ENCODE assay signal across 22 cellular contexts in the genomic region with DNA sequence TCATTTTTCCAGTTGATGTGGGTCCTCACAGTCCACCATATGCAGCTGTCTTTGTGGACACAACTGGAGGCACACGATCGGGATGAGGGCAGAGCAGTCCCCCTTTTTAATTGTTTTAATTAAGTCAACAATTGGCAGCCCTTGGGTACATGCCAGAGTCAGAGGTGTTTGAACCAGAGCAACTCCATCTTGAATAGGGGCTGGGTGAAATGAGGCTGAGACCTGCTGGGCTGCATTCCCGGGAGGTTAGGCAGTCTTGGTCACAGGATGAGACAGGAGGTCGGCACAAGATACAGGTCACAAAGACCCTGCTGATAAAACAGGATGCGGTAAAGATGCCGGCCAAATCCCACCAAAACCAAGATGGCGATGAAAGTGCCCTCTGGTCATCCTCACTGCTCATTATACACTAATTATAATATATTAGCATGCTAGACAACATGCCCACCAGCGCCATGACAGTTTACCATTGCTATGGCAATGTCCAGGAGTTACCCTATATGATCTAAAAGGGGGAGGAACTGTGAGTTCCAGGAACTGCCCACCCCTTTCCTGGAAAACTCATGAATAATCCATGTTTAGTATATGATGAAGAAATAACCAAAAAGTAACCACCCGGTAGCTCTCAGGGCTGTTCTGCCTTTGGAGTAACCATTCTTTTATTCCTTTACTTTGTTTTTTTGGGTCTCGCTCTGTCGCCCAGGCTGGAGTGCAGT. TPM values are rescaled to one million over a fixed set of nuclear protein-coding genes. Genes with fewer than 3 reads are reported as not detected.
DNase-seq lines count a peak whose midpoint lies in the region; ATAC-seq and TF ChIP-seq lines count a peak whose summit lies in the region.
"Had no signal": no experiment of that assay in that cellular context is flagged by ENCODE, and none has a peak within 500 bp of the region (broad histone marks: within the 10 kb centered on the region; RNA-seq: fewer than 3 reads in every experiment).

No MANE protein-coding gene starts in this region.

- no peak overlapping the region for H3K4me3 Mint-ChIP-seq in natural killer cell treated with Interleukin-12 subunit alpha and Interleukin-12 subunit beta and Interleukin-15 and Interleukin-18, amount 100 ng/mL, for 72 hours
- H3K4me3 Mint-ChIP-seq in natural killer cell: no peak overlapping the region
- H3K4me3 Mint-ChIP-seq in stimulated activated effector memory CD8-positive, alpha-beta T cell treated with anti-CD3 and anti-CD28 coated beads, Interleukin-12 subunit alpha, Interleukin-12 subunit beta, amount 100 ng/mL, for 72 hours: no peak overlapping the region
- no peak overlapping the region for H3K4me3 Mint-ChIP-seq in activated naive CD4-positive, alpha-beta T cell treated with anti-CD3 and anti-CD28 coated beads for 36 hours
- H3K4me3 Mint-ChIP-seq: B cell; CD4-positive, CD25-positive, alpha-beta regulatory T cell had no signal

- no peak for TF ChIP-seq POLR2A in erythroblast (IDR thresholded peaks at IDR 0.05; ENCODE audit: low read length)

- DNase-seq in natural killer cell treated with Interleukin-12 subunit alpha and Interleukin-12 subunit beta and Interleukin-15 and Interleukin-18, amount 100 ng/mL, for 72 hours (ENCODE audit: low spot score): peak; percentile 16
- DNase-seq in natural killer cell (no peak), NCI-H69 (lab: John Stamatoyannopoulos, UW) (peak; percentile 55), erythroblast (lab: John Stamatoyannopoulos, UW) (peak; percentile 32 to 45), NCI-H82 treated with DMSO at 0.1 percent for 48 hours (lab: John Stamatoyannopoulos, UW; ENCODE audit: unreplicated experiment) (no peak)
- DNase-seq in stimulated activated effector memory CD8-positive, alpha-beta T cell treated with anti-CD3 and anti-CD28 coated beads, Interleukin-12 subunit alpha, Interleukin-12 subunit beta, amount 100 ng/mL, for 72 hours (ENCODE audit: low spot score in 2 of 2): no peak
- no peak for DNase-seq in activated naive CD4-positive, alpha-beta T cell treated with anti-CD3 and anti-CD28 coated beads for 36 hours
- DNase-seq: CD4-positive, CD25-positive, alpha-beta regulatory T cell; DMS153; MM.1S; NCI-H1048; NCI-H1417; NCI-H187; NCI-H2081 treated with DMSO at 0.1 percent for 48 hours; NCI-H2171; NCI-H226; NCI-H510A; NK-92 treated with Interleukin-12 subunit alpha and Interleukin-12 subunit beta, amount 100 ng/mL, for 24 hours; SHP77 treated with DMSO at 0.1 percent for 48 hours had no signal

- ATAC-seq in natural killer cell treated with Interleukin-12 subunit alpha and Interleukin-12 subunit beta and Interleukin-15 and Interleukin-18, amount 100 ng/mL, for 72 hours: no peak
- ATAC-seq in natural killer cell (no peak), HG02763 (IDR thresholded peaks at IDR 0.05; ENCODE audit: unreplicated experiment) (no peak)
- ATAC-seq in stimulated activated effector memory CD8-positive, alpha-beta T cell treated with anti-CD3 and anti-CD28 coated beads, Interleukin-12 subunit alpha, Interleukin-12 subunit beta, amount 100 ng/mL, for 72 hours: no peak

- peaks cover 21 to 26% of the 10 kb centered on the region in 2 donors for H3K27me3 Mint-ChIP-seq in natural killer cell treated with Interleukin-12 subunit alpha and Interleukin-12 subunit beta and Interleukin-15 and Interleukin-18, amount 100 ng/mL, for 72 hours
- peaks cover 13 to 16% of the 10 kb centered on the region in 2 donors for H3K27me3 Mint-ChIP-seq in natural killer cell (ENCODE audit: low read depth in 2 of 2)
- H3K27me3 Mint-ChIP-seq in activated naive CD4-positive, alpha-beta T cell treated with anti-CD3 and anti-CD28 coated beads for 36 hours (ENCODE audit: low read depth): peaks cover 14% of the 10 kb centered on the region

- no peak overlapping the region for H3K27ac Mint-ChIP-seq in natural killer cell treated with Interleukin-12 subunit alpha and Interleukin-12 subunit beta and Interleukin-15 and Interleukin-18, amount 100 ng/mL, for 72 hours
- H3K27ac Mint-ChIP-seq in natural killer cell: no peak overlapping the region
- peak overlapping the region; percentile 50 for H3K27ac Mint-ChIP-seq in stimulated activated effector memory CD8-positive, alpha-beta T cell treated with anti-CD3 and anti-CD28 coated beads, Interleukin-12 subunit alpha, Interleukin-12 subunit beta, amount 100 ng/mL, for 72 hours
- no peak overlapping the region for H3K27ac Mint-ChIP-seq in activated naive CD4-positive, alpha-beta T cell treated with anti-CD3 and anti-CD28 coated beads for 36 hours
- H3K27ac Mint-ChIP-seq: B cell; CD4-positive, CD25-positive, alpha-beta regulatory T cell had no signal

- no peaks in the 10 kb centered on the region for H3K4me1 Mint-ChIP-seq in natural killer cell treated with Interleukin-12 subunit alpha and Interleukin-12 subunit beta and Interleukin-15 and Interleukin-18, amount 100 ng/mL, for 72 hours (ENCODE audit: low read depth in 2 of 2)
- no peaks in the 10 kb centered on the region for H3K4me1 Mint-ChIP-seq in natural killer cell
- no peaks in the 10 kb centered on the region for H3K4me1 Mint-ChIP-seq in stimulated activated effector memory CD8-positive, alpha-beta T cell treated with anti-CD3 and anti-CD28 coated beads, Interleukin-12 subunit alpha, Interleukin-12 subunit beta, amount 100 ng/mL, for 72 hours
- H3K4me1 Mint-ChIP-seq in activated naive CD4-positive, alpha-beta T cell treated with anti-CD3 and anti-CD28 coated beads for 36 hours (ENCODE audit: low read depth): no peaks in the 10 kb centered on the region
- H3K4me1 Mint-ChIP-seq: B cell had no signal

- CTCF ChIA-PET in activated naive CD4-positive, alpha-beta T cell treated with anti-CD3 and anti-CD28 coated beads for 36 hours (lab: Charles Lee): interaction anchor here (0.6 kb wide), 1 partner anchor 662 kb away, joined by 3 read pairs; no protein-coding TSS in a partner anchor

- intact Hi-C loops in natural killer cell (cut with micrococcal nuclease): no loop called here
- intact Hi-C loops in activated naive CD4-positive, alpha-beta T cell treated with anti-CD3 and anti-CD28 coated beads for 36 hours (cut with micrococcal nuclease): loop anchor here (5.0 kb wide), 2 partner anchors 608 to 663 kb away; a partner anchor contains a TSS

- TF ChIP-seq CTCF in natural killer cell (IDR thresholded peaks at IDR 0.05): no peak

- H3K9me3 Mint-ChIP-seq in natural killer cell treated with Interleukin-12 subunit alpha and Interleukin-12 subunit beta and Interleukin-15 and Interleukin-18, amount 100 ng/mL, for 72 hours: no peaks in the 10 kb centered on the region
- no peaks in the 10 kb centered on the region for H3K9me3 Mint-ChIP-seq in natural killer cell
- no peaks in the 10 kb centered on the region for H3K9me3 Mint-ChIP-seq in stimulated activated effector memory CD8-positive, alpha-beta T cell treated with anti-CD3 and anti-CD28 coated beads, Interleukin-12 subunit alpha, Interleukin-12 subunit beta, amount 100 ng/mL, for 72 hours
- no peaks in the 10 kb centered on the region for H3K9me3 Mint-ChIP-seq in activated naive CD4-positive, alpha-beta T cell treated with anti-CD3 and anti-CD28 coated beads for 36 hours

- H3K36me3 Mint-ChIP-seq in natural killer cell treated with Interleukin-12 subunit alpha and Interleukin-12 subunit beta and Interleukin-15 and Interleukin-18, amount 100 ng/mL, for 72 hours: no peaks in the 10 kb centered on the region
- H3K36me3 Mint-ChIP-seq in natural killer cell: no peaks in the 10 kb centered on the region
- H3K36me3 Mint-ChIP-seq in stimulated activated effector memory CD8-positive, alpha-beta T cell treated with anti-CD3 and anti-CD28 coated beads, Interleukin-12 subunit alpha, Interleukin-12 subunit beta, amount 100 ng/mL, for 72 hours: no peaks in the 10 kb centered on the region
- H3K36me3 Mint-ChIP-seq in activated naive CD4-positive, alpha-beta T cell treated with anti-CD3 and anti-CD28 coated beads for 36 hours (ENCODE audit: low read depth): no peaks in the 10 kb centered on the region

RNA-seq across cellular contexts. Expression of a gene that starts 31.8 kb away (rescaled TPM):
- 10 to 100 TPM; 39.3 to 39.8 TPM for total RNA-seq in natural killer cell treated with Interleukin-12 subunit alpha and Interleukin-12 subunit beta and Interleukin-15 and Interleukin-18, amount 100 ng/mL, for 72 hours
- 10 to 100 TPM; 60.4 to 80.1 (median 77.9) TPM for total RNA-seq in natural killer cell
- 10 to 100 TPM; 14.2 to 16.2 TPM for total RNA-seq in activated naive CD4-positive, alpha-beta T cell treated with anti-CD3 and anti-CD28 coated beads for 36 hours

RNA-seq across cellular contexts. Expression of a gene that starts 38.4 kb away (rescaled TPM):
- total RNA-seq in natural killer cell treated with Interleukin-12 subunit alpha and Interleukin-12 subunit beta and Interleukin-15 and Interleukin-18, amount 100 ng/mL, for 72 hours: under 1 TPM; 0.53 to 0.71 TPM
- not detected for total RNA-seq in natural killer cell
- under 1 TPM; 0.50 to 0.91 TPM for total RNA-seq in activated naive CD4-positive, alpha-beta T cell treated with anti-CD3 and anti-CD28 coated beads for 36 hours
- total RNA-seq: A673; B cell; CD4-positive, CD25-positive, alpha-beta regulatory T cell had no signal

Comparison
In these comparisons a context has a peak if more than half of its experiments do, and no peak if none do; other contexts are left out.
1. DNase-seq: peak in natural killer cell treated with Interleukin-12 subunit alpha and Interleukin-12 subunit beta and Interleukin-15 and Interleukin-18, amount 100 ng/mL, for 72 hours (single experiment), NCI-H69 (single experiment) and erythroblast (2 of 2); none in natural killer cell (single experiment), stimulated activated effector memory CD8-positive, alpha-beta T cell treated with anti-CD3 and anti-CD28 coated beads, Interleukin-12 subunit alpha, Interleukin-12 subunit beta, amount 100 ng/mL, for 72 hours (0 of 2), NCI-H82 treated with DMSO at 0.1 percent for 48 hours (single experiment) and activated naive CD4-positive, alpha-beta T cell treated with anti-CD3 and anti-CD28 coated beads for 36 hours (single experiment).